ENCODE assay signal across 2 cellular contexts in the genomic region with DNA sequence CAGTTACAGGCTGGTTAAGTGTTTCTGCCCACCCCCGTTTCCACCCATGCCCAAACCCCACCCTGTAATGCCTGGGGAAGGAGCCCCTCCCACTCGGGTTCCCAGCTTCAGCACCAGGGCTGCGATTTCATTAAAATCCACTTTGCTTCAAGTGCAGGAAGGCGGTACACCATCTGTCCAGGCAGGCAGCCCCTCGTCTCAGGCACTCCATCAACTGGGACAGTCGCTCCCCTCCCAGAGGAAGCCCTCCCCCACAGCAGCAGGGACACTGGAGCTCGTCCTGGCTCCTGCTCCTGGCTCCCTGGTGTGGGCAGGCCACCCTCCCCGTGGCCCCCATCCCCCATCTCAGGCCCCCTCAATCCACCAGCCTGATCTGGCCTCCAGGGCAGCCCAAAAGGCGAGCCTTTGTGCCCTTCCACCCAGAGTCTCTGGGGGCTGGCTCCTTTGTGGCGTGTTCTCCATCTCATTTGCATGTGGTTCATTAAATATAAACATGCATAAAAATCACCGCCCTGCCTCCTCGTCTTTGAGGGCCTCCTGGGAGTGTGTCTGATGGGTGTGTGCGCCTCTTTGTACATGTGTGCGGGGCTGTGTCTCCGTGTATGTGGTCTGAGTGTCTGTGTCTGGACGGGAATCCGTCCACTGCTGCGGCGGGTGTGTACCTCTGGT.
TF ChIP-seq lines count a peak whose summit lies in the region.

No MANE protein-coding gene starts in this region.

TF ChIP-seq in HEK293, 187 proteins besides CTCF, POLR2A, EP300 and RAD21:
- TF ChIP-seq KLF8 (tag by site-specific recombination; IDR thresholded peaks at IDR 0.05): no peak
- peak; percentile 82 for TF ChIP-seq KLF17 (tag by site-specific recombination; IDR thresholded peaks at IDR 0.05)
- TF ChIP-seq ZNF629 (tag by site-specific recombination; IDR thresholded peaks at IDR 0.05): no peak
- no peak for TF ChIP-seq TCF7L2 (IDR thresholded peaks at IDR 0.05; ENCODE audit: borderline replicate concordance, low read depth, low read length)
- TF ChIP-seq, protein P1, sequence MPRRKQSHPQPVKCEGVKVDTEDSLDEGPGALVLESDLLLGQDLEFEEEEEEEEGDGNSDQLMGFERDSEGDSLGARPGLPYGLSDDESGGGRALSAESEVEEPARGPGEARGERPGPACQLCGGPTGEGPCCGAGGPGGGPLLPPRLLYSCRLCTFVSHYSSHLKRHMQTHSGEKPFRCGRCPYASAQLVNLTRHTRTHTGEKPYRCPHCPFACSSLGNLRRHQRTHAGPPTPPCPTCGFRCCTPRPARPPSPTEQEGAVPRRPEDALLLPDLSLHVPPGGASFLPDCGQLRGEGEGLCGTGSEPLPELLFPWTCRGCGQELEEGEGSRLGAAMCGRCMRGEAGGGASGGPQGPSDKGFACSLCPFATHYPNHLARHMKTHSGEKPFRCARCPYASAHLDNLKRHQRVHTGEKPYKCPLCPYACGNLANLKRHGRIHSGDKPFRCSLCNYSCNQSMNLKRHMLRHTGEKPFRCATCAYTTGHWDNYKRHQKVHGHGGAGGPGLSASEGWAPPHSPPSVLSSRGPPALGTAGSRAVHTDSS (tag by site-specific recombination; IDR thresholded peaks at IDR 0.05): no peak
- no peak for TF ChIP-seq ZNF223 (tag by site-specific recombination; IDR thresholded peaks at IDR 0.05)
- TF ChIP-seq ZFHX2 (tag by site-specific recombination; conservative IDR thresholded peaks at IDR 0.05): peak; percentile 78
- no peak for TF ChIP-seq ZNF354C (tag by site-specific recombination; IDR thresholded peaks at IDR 0.05; ENCODE audit: borderline replicate concordance, low read depth)
- TF ChIP-seq ZNF776 (tag by site-specific recombination; IDR thresholded peaks at IDR 0.05; ENCODE audit: borderline replicate concordance): no peak
- peak; percentile 84 for TF ChIP-seq EGR2 (tag by site-specific recombination; IDR thresholded peaks at IDR 0.05; ENCODE audit: low read depth)
- TF ChIP-seq ZNF394 (tag by site-specific recombination; IDR thresholded peaks at IDR 0.05; ENCODE audit: borderline replicate concordance): no peak
- peak; percentile 75; the same call in 1 of the 2 replicates for TF ChIP-seq KLF1 (tag by site-specific recombination; IDR thresholded peaks at IDR 0.05)
- no peak for TF ChIP-seq ZNF140 (tag by site-specific recombination; IDR thresholded peaks at IDR 0.05)
- no peak for TF ChIP-seq SP3 (tag by site-specific recombination; IDR thresholded peaks at IDR 0.05)
- TF ChIP-seq, protein P2, sequence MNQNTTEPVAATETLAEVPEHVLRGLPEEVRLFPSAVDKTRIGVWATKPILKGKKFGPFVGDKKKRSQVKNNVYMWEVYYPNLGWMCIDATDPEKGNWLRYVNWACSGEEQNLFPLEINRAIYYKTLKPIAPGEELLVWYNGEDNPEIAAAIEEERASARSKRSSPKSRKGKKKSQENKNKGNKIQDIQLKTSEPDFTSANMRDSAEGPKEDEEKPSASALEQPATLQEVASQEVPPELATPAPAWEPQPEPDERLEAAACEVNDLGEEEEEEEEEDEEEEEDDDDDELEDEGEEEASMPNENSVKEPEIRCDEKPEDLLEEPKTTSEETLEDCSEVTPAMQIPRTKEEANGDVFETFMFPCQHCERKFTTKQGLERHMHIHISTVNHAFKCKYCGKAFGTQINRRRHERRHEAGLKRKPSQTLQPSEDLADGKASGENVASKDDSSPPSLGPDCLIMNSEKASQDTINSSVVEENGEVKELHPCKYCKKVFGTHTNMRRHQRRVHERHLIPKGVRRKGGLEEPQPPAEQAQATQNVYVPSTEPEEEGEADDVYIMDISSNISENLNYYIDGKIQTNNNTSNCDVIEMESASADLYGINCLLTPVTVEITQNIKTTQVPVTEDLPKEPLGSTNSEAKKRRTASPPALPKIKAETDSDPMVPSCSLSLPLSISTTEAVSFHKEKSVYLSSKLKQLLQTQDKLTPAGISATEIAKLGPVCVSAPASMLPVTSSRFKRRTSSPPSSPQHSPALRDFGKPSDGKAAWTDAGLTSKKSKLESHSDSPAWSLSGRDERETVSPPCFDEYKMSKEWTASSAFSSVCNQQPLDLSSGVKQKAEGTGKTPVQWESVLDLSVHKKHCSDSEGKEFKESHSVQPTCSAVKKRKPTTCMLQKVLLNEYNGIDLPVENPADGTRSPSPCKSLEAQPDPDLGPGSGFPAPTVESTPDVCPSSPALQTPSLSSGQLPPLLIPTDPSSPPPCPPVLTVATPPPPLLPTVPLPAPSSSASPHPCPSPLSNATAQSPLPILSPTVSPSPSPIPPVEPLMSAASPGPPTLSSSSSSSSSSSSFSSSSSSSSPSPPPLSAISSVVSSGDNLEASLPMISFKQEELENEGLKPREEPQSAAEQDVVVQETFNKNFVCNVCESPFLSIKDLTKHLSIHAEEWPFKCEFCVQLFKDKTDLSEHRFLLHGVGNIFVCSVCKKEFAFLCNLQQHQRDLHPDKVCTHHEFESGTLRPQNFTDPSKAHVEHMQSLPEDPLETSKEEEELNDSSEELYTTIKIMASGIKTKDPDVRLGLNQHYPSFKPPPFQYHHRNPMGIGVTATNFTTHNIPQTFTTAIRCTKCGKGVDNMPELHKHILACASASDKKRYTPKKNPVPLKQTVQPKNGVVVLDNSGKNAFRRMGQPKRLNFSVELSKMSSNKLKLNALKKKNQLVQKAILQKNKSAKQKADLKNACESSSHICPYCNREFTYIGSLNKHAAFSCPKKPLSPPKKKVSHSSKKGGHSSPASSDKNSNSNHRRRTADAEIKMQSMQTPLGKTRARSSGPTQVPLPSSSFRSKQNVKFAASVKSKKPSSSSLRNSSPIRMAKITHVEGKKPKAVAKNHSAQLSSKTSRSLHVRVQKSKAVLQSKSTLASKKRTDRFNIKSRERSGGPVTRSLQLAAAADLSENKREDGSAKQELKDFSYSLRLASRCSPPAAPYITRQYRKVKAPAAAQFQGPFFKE (tag by site-specific recombination; IDR thresholded peaks at IDR 0.05; ENCODE audit: borderline replicate concordance): no peak
- no peak for TF ChIP-seq SP7 (tag by site-specific recombination; IDR thresholded peaks at IDR 0.05)

TF ChIP-seq in HepG2, 621 proteins besides CTCF, POLR2A, EP300 and RAD21:
- TF ChIP-seq, protein P3, sequence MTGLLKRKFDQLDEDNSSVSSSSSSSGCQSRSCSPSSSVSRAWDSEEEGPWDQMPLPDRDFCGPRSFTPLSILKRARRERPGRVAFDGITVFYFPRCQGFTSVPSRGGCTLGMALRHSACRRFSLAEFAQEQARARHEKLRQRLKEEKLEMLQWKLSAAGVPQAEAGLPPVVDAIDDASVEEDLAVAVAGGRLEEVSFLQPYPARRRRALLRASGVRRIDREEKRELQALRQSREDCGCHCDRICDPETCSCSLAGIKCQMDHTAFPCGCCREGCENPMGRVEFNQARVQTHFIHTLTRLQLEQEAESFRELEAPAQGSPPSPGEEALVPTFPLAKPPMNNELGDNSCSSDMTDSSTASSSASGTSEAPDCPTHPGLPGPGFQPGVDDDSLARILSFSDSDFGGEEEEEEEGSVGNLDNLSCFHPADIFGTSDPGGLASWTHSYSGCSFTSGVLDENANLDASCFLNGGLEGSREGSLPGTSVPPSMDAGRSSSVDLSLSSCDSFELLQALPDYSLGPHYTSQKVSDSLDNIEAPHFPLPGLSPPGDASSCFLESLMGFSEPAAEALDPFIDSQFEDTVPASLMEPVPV (CRISPR knock-in tag; IDR thresholded peaks at IDR 0.05): no peak
- TF ChIP-seq, protein P4, sequence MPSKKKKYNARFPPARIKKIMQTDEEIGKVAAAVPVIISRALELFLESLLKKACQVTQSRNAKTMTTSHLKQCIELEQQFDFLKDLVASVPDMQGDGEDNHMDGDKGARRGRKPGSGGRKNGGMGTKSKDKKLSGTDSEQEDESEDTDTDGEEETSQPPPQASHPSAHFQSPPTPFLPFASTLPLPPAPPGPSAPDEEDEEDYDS (CRISPR knock-in tag; IDR thresholded peaks at IDR 0.05): no peak
- TF ChIP-seq AGO2 (optimal IDR thresholded peaks at IDR 0.05; ENCODE audit: low read depth, low read length) (peak; percentile 70), PRDM10 (CRISPR knock-in tag; IDR thresholded peaks at IDR 0.05; ENCODE audit: low read depth) (no peak), ZNF841 (CRISPR knock-in tag; IDR thresholded peaks at IDR 0.05; ENCODE audit: borderline replicate concordance) (no peak)
